Comparison of ENCODE assay signal across 30 cellular contexts in genomic region chr5:138657360-138657759, GRCh38.
A peak's percentile ranks its signal among the peaks of the same experiment; 100 is the strongest.
DNase-seq lines count a peak whose midpoint lies in the region; ATAC-seq and TF ChIP-seq lines count a peak whose summit lies in the region.
"Had no signal": no experiment of that assay in that cellular context is flagged by ENCODE, and none has a peak within 500 bp of the region (broad histone marks: within the 10 kb centered on the region; RNA-seq: fewer than 3 reads in every experiment).

No MANE protein-coding gene starts in this region.

- no peaks in the 10 kb centered on the region for H3K36me3 ChIP-seq in left lung
- H3K36me3 ChIP-seq: breast epithelium, colonic mucosa, thoracic aorta, vagina had no signal

- H3K27me3 Mint-ChIP-seq in activated naive CD8-positive, alpha-beta T cell: peaks cover 56% of the 10 kb centered on the region
- H3K27me3 Mint-ChIP-seq in activated naive CD8-positive, alpha-beta T cell treated with anti-CD3 and anti-CD28 coated beads, Interleukin-2, amount 50 U/mL, for 24 hours: peaks cover 87% of the 10 kb centered on the region
- peaks cover 41 to 66% (median 48%) of the 10 kb centered on the region in 3 donors for H3K27me3 Mint-ChIP-seq in CD14-positive monocyte (ENCODE audit: low read depth in 3 of 3)

- H3K4me1 Mint-ChIP-seq in activated naive CD8-positive, alpha-beta T cell (ENCODE audit: low read depth): peaks cover 23% of the 10 kb centered on the region
- peaks cover 39% of the 10 kb centered on the region for H3K4me1 Mint-ChIP-seq in activated naive CD8-positive, alpha-beta T cell treated with anti-CD3 and anti-CD28 coated beads, Interleukin-2, amount 50 U/mL, for 24 hours
- peaks cover 25% of the 10 kb centered on the region for H3K4me1 Mint-ChIP-seq in CD14-positive monocyte

- H3K27me3 ChIP-seq in left lung (peaks cover 0 to 62% of the 10 kb centered on the region in 2 donors), foreskin keratinocyte (peaks cover 6% of the 10 kb centered on the region)
- H3K27me3 ChIP-seq: breast epithelium, colonic mucosa, vagina had no signal

- peaks cover 3% of the 10 kb centered on the region for H3K9me3 Mint-ChIP-seq in activated naive CD8-positive, alpha-beta T cell (ENCODE audit: low read depth)
- no peaks in the 10 kb centered on the region for H3K9me3 Mint-ChIP-seq in activated naive CD8-positive, alpha-beta T cell treated with anti-CD3 and anti-CD28 coated beads, Interleukin-2, amount 50 U/mL, for 24 hours
- H3K9me3 Mint-ChIP-seq in CD14-positive monocyte: peaks cover 0 to 17% (median 6%) of the 10 kb centered on the region in 7 donors
- H3K9me3 Mint-ChIP-seq: CD8-positive, alpha-beta T cell; naive thymus-derived CD8-positive, alpha-beta T cell; T-helper 1 cell treated with Interleukin-12 subunit alpha and Interleukin-12 subunit beta and Interleukin-4 antibody, amounts not matched to agents 30 μg/mL and 1 μg/mL, for 36 hours had no signal

- no peak overlapping the region for H3K27ac ChIP-seq in left lung
- H3K27ac ChIP-seq in foreskin keratinocyte: no peak overlapping the region
- H3K27ac ChIP-seq: A549, breast epithelium, colonic mucosa, RWPE1, SK-N-MC, thoracic aorta, vagina had no signal

- intact Hi-C loops in cardiac septum (cut with DNase I) (no loop called here), left lung (cut with DNase I) (no loop called here), CD14-positive monocyte (cut with micrococcal nuclease) (no loop called here)

- H3K4me3 ChIP-seq in left lung: no peak overlapping the region
- H3K4me3 ChIP-seq: A549, breast epithelium, colonic mucosa, lung, SK-N-MC, smooth muscle cell, thoracic aorta, vagina had no signal

- H3K4me1 ChIP-seq in left lung: no peaks in the 10 kb centered on the region
- H3K4me1 ChIP-seq in foreskin keratinocyte: no peaks in the 10 kb centered on the region
- H3K4me1 ChIP-seq: A549, colonic mucosa had no signal

- TF ChIP-seq CTCF in left lung (IDR thresholded peaks at IDR 0.05): no peak
- TF ChIP-seq CTCF in foreskin keratinocyte (conservative IDR thresholded peaks at IDR 0.05): no peak
- no peak for TF ChIP-seq CTCF in CD14-positive monocyte (IDR thresholded peaks at IDR 0.05)

- no peaks in the 10 kb centered on the region for H3K9me3 ChIP-seq in left lung
- H3K9me3 ChIP-seq: A549, breast epithelium, colonic mucosa, thoracic aorta, vagina had no signal

- no peak overlapping the region for H3K4me3 Mint-ChIP-seq in activated naive CD8-positive, alpha-beta T cell
- no peak overlapping the region for H3K4me3 Mint-ChIP-seq in activated naive CD8-positive, alpha-beta T cell treated with anti-CD3 and anti-CD28 coated beads, Interleukin-2, amount 50 U/mL, for 24 hours
- H3K4me3 Mint-ChIP-seq in CD14-positive monocyte: no peak overlapping the region
- H3K4me3 Mint-ChIP-seq: CD8-positive, alpha-beta T cell; effector memory CD8-positive, alpha-beta T cell; naive thymus-derived CD8-positive, alpha-beta T cell; T-helper 1 cell treated with Interleukin-12 subunit alpha and Interleukin-12 subunit beta and Interleukin-4 antibody, amounts not matched to agents 30 μg/mL and 1 μg/mL, for 36 hours had no signal

- no peak for ATAC-seq in activated naive CD8-positive, alpha-beta T cell treated with anti-CD3 and anti-CD28 coated beads, Interleukin-2, amount 50 U/mL, for 24 hours
- ATAC-seq in left lung: no peak
- ATAC-seq in foreskin keratinocyte: no peak
- no peak for ATAC-seq in GM21786 (IDR thresholded peaks at IDR 0.05; ENCODE audit: unreplicated experiment)
- ATAC-seq: A549; CD8-positive, alpha-beta T cell; effector memory CD8-positive, alpha-beta T cell; naive thymus-derived CD8-positive, alpha-beta T cell; stimulated activated naive CD8-positive, alpha-beta T cell treated with anti-CD3 and anti-CD28 coated beads, Interleukin-15, Interleukin-2, amounts not matched to agents 100 U/mL and 50 U/mL, for 24 hours had no signal

- H3K27ac Mint-ChIP-seq in activated naive CD8-positive, alpha-beta T cell: peak overlapping the region; percentile 23
- H3K27ac Mint-ChIP-seq in activated naive CD8-positive, alpha-beta T cell treated with anti-CD3 and anti-CD28 coated beads, Interleukin-2, amount 50 U/mL, for 24 hours: no peak overlapping the region
- peak overlapping the region in 1 of 7 donors; percentile 53 for H3K27ac Mint-ChIP-seq in CD14-positive monocyte
- H3K27ac Mint-ChIP-seq: CD8-positive, alpha-beta T cell; effector memory CD8-positive, alpha-beta T cell; T-helper 1 cell treated with Interleukin-12 subunit alpha and Interleukin-12 subunit beta and Interleukin-4 antibody, amounts not matched to agents 30 μg/mL and 1 μg/mL, for 36 hours had no signal

- no peak for DNase-seq in activated naive CD8-positive, alpha-beta T cell treated with anti-CD3 and anti-CD28 coated beads, Interleukin-2, amount 50 U/mL, for 24 hours
- DNase-seq in cardiac septum (ENCODE audit: low spot score) (peak; percentile 77), left lung (peak; percentile 7 to 9), foreskin keratinocyte (no peak), NOMO-1 treated with DMSO at 0.1 percent for 48 hours (lab: John Stamatoyannopoulos, UW; ENCODE audit: unreplicated experiment) (no peak), CD14-positive monocyte (ENCODE audit: low spot score) (no peak)
- DNase-seq: activated naive CD4-positive, alpha-beta T cell treated with Interleukin-2 at 50 U/mL for 16 hours; activated T-cell treated with anti-CD3 and anti-CD28 coated beads, Interleukin-2, amount 50 U/mL, for 48 hours; amniotic stem cell; CD8-positive, alpha-beta T cell; colonic mucosa; effector memory CD8-positive, alpha-beta T cell; naive thymus-derived CD8-positive, alpha-beta T cell; NCI-H1092 treated with DMSO at 0.1 percent for 48 hours; NCI-H187 treated with DMSO at 0.1 percent for 48 hours; NCI-H2171 treated with DMSO at 0.1 percent for 48 hours; NCI-H510A treated with DMSO at 0.1 percent for 48 hours; nucleus accumbens; stimulated activated naive CD8-positive, alpha-beta T cell treated with anti-CD3 and anti-CD28 coated beads, Interleukin-15, Interleukin-2, amounts not matched to agents 100 U/mL and 50 U/mL, for 24 hours had no signal

- H3K36me3 Mint-ChIP-seq in activated naive CD8-positive, alpha-beta T cell: no peaks in the 10 kb centered on the region
- peaks cover 2% of the 10 kb centered on the region for H3K36me3 Mint-ChIP-seq in activated naive CD8-positive, alpha-beta T cell treated with anti-CD3 and anti-CD28 coated beads, Interleukin-2, amount 50 U/mL, for 24 hours (ENCODE audit: low read depth)
- H3K36me3 Mint-ChIP-seq in CD14-positive monocyte: no peaks in the 10 kb centered on the region
- H3K36me3 Mint-ChIP-seq: CD8-positive, alpha-beta T cell had no signal

Comparison
In these comparisons a context has a peak if more than half of its experiments do, and no peak if none do; other contexts are left out.
1. DNase-seq: peak in cardiac septum (single experiment) and left lung (2 of 2); none in activated naive CD8-positive, alpha-beta T cell treated with anti-CD3 and anti-CD28 coated beads, Interleukin-2, amount 50 U/mL, for 24 hours (single experiment), foreskin keratinocyte (0 of 2), NOMO-1 treated with DMSO at 0.1 percent for 48 hours (single experiment) and CD14-positive monocyte (single experiment).